ENCODE assay signal across 8 cellular contexts in genomic region chr10:1056326-1057105, GRCh38. TPM values are rescaled to one million over a fixed set of nuclear protein-coding genes. Genes with fewer than 3 reads are reported as not detected.
A peak's percentile ranks its signal among the peaks of the same experiment; 100 is the strongest.
DNase-seq lines count a peak whose midpoint lies in the region; ATAC-seq and TF ChIP-seq lines count a peak whose summit lies in the region.

WDR37 (plus strand) TSS chr10:1056385; CDS start chr10:1072156, 15,771 bp downstream.

- H3K9me3 ChIP-seq in DND-41 (ENCODE audit: insufficient read depth, low read length, severe bottlenecking) (no peaks in the 10 kb centered on the region), neural cell (ENCODE audit: low read length) (no peaks in the 10 kb centered on the region)

- H3K4me2 ChIP-seq in DND-41 (ENCODE audit: insufficient read depth, low read length) (peak within 1 kb of the TSS; percentile 90), neural cell (ENCODE audit: low read length) (peak within 1 kb of the TSS; percentile 82)

- H3K9me2 ChIP-seq in neural cell (ENCODE audit: insufficient read depth, low read length): no peaks in the 10 kb centered on the region

- peak within 1 kb of the TSS; percentile 97 to 98 for H3K4me3 Mint-ChIP-seq in stimulated activated naive CD8-positive, alpha-beta T cell treated with anti-CD3 and anti-CD28 coated beads, Interleukin-15, amount 100 ng/mL, for 72 hours

- TF ChIP-seq CTCF in DND-41 (IDR thresholded peaks at IDR 0.05; ENCODE audit: borderline replicate concordance, extremely low read depth, low read length, poor library complexity, severe bottlenecking) (no peak), neural cell (IDR thresholded peaks at IDR 0.05; ENCODE audit: poor library complexity, severe bottlenecking) (peak; percentile 10)

- H2AFZ ChIP-seq in DND-41 (ENCODE audit: low read depth, low read length): peak within 1 kb of the TSS; percentile 96
- H2AFZ ChIP-seq in neural cell (ENCODE audit: low read depth, low read length): peak within 1 kb of the TSS; percentile 53

- H3K79me2 ChIP-seq in DND-41 (ENCODE audit: insufficient read depth, low read length) (peaks cover 99% of the 10 kb centered on the region), neural cell (replicated peaks; ENCODE audit: insufficient read depth, low read length) (peaks cover 80% of the 10 kb centered on the region)

- peak within 1 kb of the TSS; percentile 96 to 98 for H3K27ac Mint-ChIP-seq in stimulated activated naive CD8-positive, alpha-beta T cell treated with anti-CD3 and anti-CD28 coated beads, Interleukin-15, amount 100 ng/mL, for 72 hours

- peaks cover 31% of the 10 kb centered on the region for H4K20me1 ChIP-seq in DND-41 (ENCODE audit: insufficient read depth, low read length)
- H4K20me1 ChIP-seq in neural cell (ENCODE audit: insufficient read depth): no peaks in the 10 kb centered on the region

- peaks cover 85% of the 10 kb centered on the region for H3K4me1 ChIP-seq in DND-41 (ENCODE audit: insufficient read depth, low read length)

- no peaks in the 10 kb centered on the region for H3K9me3 Mint-ChIP-seq in stimulated activated naive CD8-positive, alpha-beta T cell treated with anti-CD3 and anti-CD28 coated beads, Interleukin-15, amount 100 ng/mL, for 72 hours

- H3K9ac ChIP-seq in DND-41 (ENCODE audit: low read depth, low read length) (peak within 1 kb of the TSS; percentile 99), neural cell (ENCODE audit: low read length) (peak within 1 kb of the TSS; percentile 94)

- no peaks in the 10 kb centered on the region for H3K27me3 Mint-ChIP-seq in stimulated activated naive CD8-positive, alpha-beta T cell treated with anti-CD3 and anti-CD28 coated beads, Interleukin-15, amount 100 ng/mL, for 72 hours

- no peak for TF ChIP-seq RAD21 in neural cell (conservative IDR thresholded peaks at IDR 0.05)

- peak; percentile 88 for DNase-seq in DND-41
- peak; percentile 93 for DNase-seq in HuH-7 (ENCODE audit: low spot score)
- peak; percentile 85 for DNase-seq in RPMI8226
- peak; percentile 83 for DNase-seq in activated T-helper 9 cell treated with anti-CD3 and anti-CD28 coated beads, Interleukin-2, amount 50 U/mL, for 16 hours (ENCODE audit: low read depth)
- DNase-seq in fibroblast of the conjunctiva (ENCODE audit: low read depth): peak; percentile 60
- peak; percentile 86 to 87 for DNase-seq in stimulated activated naive CD8-positive, alpha-beta T cell treated with anti-CD3 and anti-CD28 coated beads, Interleukin-15, amount 100 ng/mL, for 72 hours

- H3K4me1 Mint-ChIP-seq in stimulated activated naive CD8-positive, alpha-beta T cell treated with anti-CD3 and anti-CD28 coated beads, Interleukin-15, amount 100 ng/mL, for 72 hours: peaks cover 84% of the 10 kb centered on the region

- H3K27me3 ChIP-seq in DND-41 (ENCODE audit: insufficient read depth, low read length, poor library complexity) (no peaks in the 10 kb centered on the region), neural cell (ENCODE audit: insufficient read depth, low read depth, low read length) (no peaks in the 10 kb centered on the region)

- peak within 1 kb of the TSS; percentile 93 for H3K27ac ChIP-seq in DND-41 (ENCODE audit: low read length)
- H3K27ac ChIP-seq in neural cell (ENCODE audit: low read length): peak within 1 kb of the TSS; percentile 91

- ATAC-seq in DND-41 (ENCODE audit: insufficient read depth, low read depth) (peak; percentile 95), GM21515 (IDR thresholded peaks at IDR 0.05; ENCODE audit: unreplicated experiment) (peak; percentile 89)
- peak; percentile 98 for ATAC-seq in stimulated activated naive CD8-positive, alpha-beta T cell treated with anti-CD3 and anti-CD28 coated beads, Interleukin-15, amount 100 ng/mL, for 72 hours

- peaks cover 5% of the 10 kb centered on the region for H3F3A ChIP-seq in neural cell (ENCODE audit: insufficient read depth, low read length, poor library complexity, severe bottlenecking)

- H3K36me3 ChIP-seq in DND-41 (ENCODE audit: insufficient read depth, low read length) (peaks cover 51% of the 10 kb centered on the region), neural cell (ENCODE audit: insufficient read depth, low read length) (no peaks in the 10 kb centered on the region)

- H3K4me3 ChIP-seq in DND-41 (ENCODE audit: low read depth in 1 of 2, low read length in 2 of 2): peak within 1 kb of the TSS; percentile 94 to 100
- H3K4me3 ChIP-seq in neural cell (ENCODE audit: low read length): peak within 1 kb of the TSS; percentile 96

- TF ChIP-seq EP300 in neural cell (conservative IDR thresholded peaks at IDR 0.05; ENCODE audit: poor library complexity, severe bottlenecking): peak; percentile 65

TF ChIP-seq in neural cell, 6 proteins besides CTCF, POLR2A, EP300 and RAD21:
- TF ChIP-seq TAF1 (IDR thresholded peaks at IDR 0.05; ENCODE audit: low read depth) (peak; percentile 69), REST (IDR thresholded peaks at IDR 0.05; ENCODE audit: borderline replicate concordance) (no peak), MXI1 (conservative IDR thresholded peaks at IDR 0.05; ENCODE audit: poor library complexity, severe bottlenecking) (peak; percentile 78), EZH2 (IDR thresholded peaks at IDR 0.05; ENCODE audit: borderline replicate concordance, insufficient read depth, low read length, poor library complexity, severe bottlenecking) (no peak), SMC3 (conservative IDR thresholded peaks at IDR 0.05; ENCODE audit: poor library complexity) (peak; percentile 30), POLR2AphosphoS5 (IDR thresholded peaks at IDR 0.05) (peak; percentile 92)

RNA-seq across cellular contexts. Expression of gene WDR37, which starts in this region (rescaled TPM):
- 31.2 and 32.3 TPM in 2 replicates for polyA plus RNA-seq in neural cell
- polyA minus RNA-seq in neural cell: 66.2 and 66.4 TPM in 2 replicates

Comparison
In these comparisons a context has a peak if more than half of its experiments do, and no peak if none do; other contexts are left out.
1. Peak in every context shown above with its lines: DNase-seq, ATAC-seq, H3K4me3 ChIP-seq and H3K27ac ChIP-seq.